ENCODE assay signal across 7 cellular contexts in genomic region chr1:149887196-149887455, GRCh38. TPM values are rescaled to one million over a fixed set of nuclear protein-coding genes. Genes with fewer than 3 reads are reported as not detected.
DNase-seq lines count a peak whose midpoint lies in the region; ATAC-seq and TF ChIP-seq lines count a peak whose summit lies in the region.
"Not testable (repeated sequence)": the region's sequence is repeated elsewhere in the genome, so short reads cannot be mapped to it uniquely, and the experiment has no call there.
"Had no signal": no experiment of that assay in that cellular context is flagged by ENCODE, and none has a peak within 500 bp of the region (broad histone marks: within the 10 kb centered on the region; RNA-seq: fewer than 3 reads in every experiment).

No MANE protein-coding gene starts in this region.

- in situ Hi-C loops in astrocyte of the spinal cord (cut with HindIII; ENCODE audit: low sequenced_read_pairs), result not testable (repeated sequence)

- H3K9me3 ChIP-seq in Karpas-422 (ENCODE audit: low read length); gastroesophageal sphincter; muscle layer of duodenum (ENCODE audit: control insufficient read depth in 1 of 2, low read length in 2 of 2); thyroid gland: not testable (repeated sequence)

- not testable (repeated sequence) for TF ChIP-seq POLR2A in gastroesophageal sphincter (IDR thresholded peaks at IDR 0.05); thyroid gland (IDR thresholded peaks at IDR 0.05)

- H3K27ac ChIP-seq in Karpas-422 (ENCODE audit: low read length), result not testable (repeated sequence)
- peak overlapping the region; percentile 98 to 100 (median 100) for H3K27ac ChIP-seq in gastroesophageal sphincter
- peak overlapping the region; percentile 100 for H3K27ac ChIP-seq in muscle layer of duodenum (ENCODE audit: low read length)
- H3K27ac ChIP-seq in thyroid gland, result peak overlapping the region; percentile 97 to 100 (median 100)

- H3K4me3 ChIP-seq in GM08714 (ENCODE audit: low read length), result peak overlapping the region; percentile 78
- peak overlapping the region; percentile 24; the same call in 1 of the 2 replicates for H3K4me3 ChIP-seq in Karpas-422 (ENCODE audit: low read length)
- peak overlapping the region; percentile 85 for H3K4me3 ChIP-seq in astrocyte of the spinal cord (ENCODE audit: low read depth, low read length)
- H3K4me3 ChIP-seq in gastroesophageal sphincter, result peak overlapping the region; percentile 83 to 94
- peak overlapping the region; percentile 81 to 89 for H3K4me3 ChIP-seq in muscle layer of duodenum (ENCODE audit: low read depth in 1 of 2, low read length in 2 of 2)
- H3K4me3 ChIP-seq in thyroid gland (replicated peaks in 1 of 3), result peak overlapping the region; percentile 24 to 77 (median 59)

- peak overlapping the region; percentile 29 for H3K4me2 ChIP-seq in Karpas-422 (ENCODE audit: low read depth, low read length, poor library complexity, severe bottlenecking)

- not testable (repeated sequence) for DNase-seq in Karpas-422; astrocyte of the spinal cord (ENCODE audit: low read depth, low spot score); thyroid gland

- WGBS in gastroesophageal sphincter (ENCODE audit: low coverage in 1 of 2), 2 donors, result 0 to 8% methylated on average over 2 of the region's 13 CpGs
- WGBS in thyroid gland, 2 donors, result 0 to 1% methylated on average over 10 to 13 of the region's 13 CpGs

- H3K36me3 ChIP-seq in Karpas-422 (ENCODE audit: insufficient read depth, low read length); gastroesophageal sphincter; muscle layer of duodenum (ENCODE audit: control insufficient read depth in 1 of 2, insufficient read depth in 2 of 2, low read length in 2 of 2); thyroid gland: not testable (repeated sequence)

- not testable (repeated sequence) for H3K27me3 ChIP-seq in Karpas-422 (ENCODE audit: low read length); gastroesophageal sphincter; muscle layer of duodenum (ENCODE audit: low read depth, low read length); thyroid gland

- H3K9me2 ChIP-seq in Karpas-422 (replicated peaks; ENCODE audit: insufficient read depth, low read length), result not testable (repeated sequence)

- H2AFZ ChIP-seq in Karpas-422 (ENCODE audit: low read length), result not testable (repeated sequence)

- not testable (repeated sequence) for TF ChIP-seq CTCF in astrocyte of the spinal cord (IDR thresholded peaks at IDR 0.05; ENCODE audit: low read depth, low read length); gastroesophageal sphincter (IDR thresholded peaks at IDR 0.05); thyroid gland (IDR thresholded peaks at IDR 0.05)

- H3K79me2 ChIP-seq in Karpas-422 (ENCODE audit: low read length), result not testable (repeated sequence)

- intact Hi-C loops in thyroid gland (cut with DNase I), result not testable (repeated sequence)

- H3K4me1 ChIP-seq in Karpas-422 (ENCODE audit: low read length), result peaks cover 36% of the 10 kb centered on the region
- peaks cover 4 to 39% (median 5%) of the 10 kb centered on the region in 3 donors for H3K4me1 ChIP-seq in gastroesophageal sphincter
- H3K4me1 ChIP-seq in muscle layer of duodenum (ENCODE audit: control insufficient read depth in 1 of 2, insufficient read depth in 2 of 2, low read length in 2 of 2), result peaks cover 7 to 18% of the 10 kb centered on the region in 2 donors
- H3K4me1 ChIP-seq in thyroid gland, result peaks cover 23% of the 10 kb centered on the region in 2 donors

- not testable (repeated sequence) for H4K20me1 ChIP-seq in Karpas-422 (ENCODE audit: insufficient read depth, low read depth, low read length)

- not testable (repeated sequence) for H3K9ac ChIP-seq in Karpas-422 (ENCODE audit: low read length)

- TF ChIP-seq EP300 in gastroesophageal sphincter (IDR thresholded peaks at IDR 0.05), result not testable (repeated sequence)

- not testable (repeated sequence) for ATAC-seq in gastroesophageal sphincter

RNA-seq across cellular contexts. Expression of gene BOLA1, which starts 12.2 kb away (rescaled TPM):
- 0.47 and 1.2 TPM in 2 replicates for total RNA-seq in Karpas-422 (2014; rRNA removed; shearing (Covaris generic); ENCODE audit: low replicate concordance)
- total RNA-seq in gastroesophageal sphincter, result 10 to 100 TPM; 23.9 to 46.2 (median 30.5) TPM
- 10 to 100 TPM; 23.5 to 55.8 (median 31.6) TPM for total RNA-seq in thyroid gland

RNA-seq across cellular contexts. Expression of gene SV2A, which starts 30.5 kb away (rescaled TPM):
- not detected in 2 replicates for total RNA-seq in Karpas-422 (2014; rRNA removed; shearing (Covaris generic); ENCODE audit: low replicate concordance)
- total RNA-seq in gastroesophageal sphincter, result 1 to 10 TPM; 6.2 to 9.2 (median 7.1) TPM
- 1 to 10 TPM; 3.0 to 5.9 (median 4.0) TPM for total RNA-seq in thyroid gland

RNA-seq across cellular contexts. Expression of gene SF3B4, which starts 40.5 kb away (rescaled TPM):
- total RNA-seq in Karpas-422 (2014; rRNA removed; shearing (Covaris generic); ENCODE audit: low replicate concordance), result 10.9 and 18.8 TPM in 2 replicates
- total RNA-seq in gastroesophageal sphincter, result 10 to 100 TPM in 3 of 4 donors, 1 to 10 TPM in 1; 9.7 to 17.9 (median 14.0) TPM
- total RNA-seq in thyroid gland, result 10 to 100 TPM; 10.2 to 17.9 (median 12.4) TPM

RNA-seq across cellular contexts. Expression of gene MTMR11, which starts 49.6 kb away (rescaled TPM):
- not detected in 2 replicates for total RNA-seq in Karpas-422 (2014; rRNA removed; shearing (Covaris generic); ENCODE audit: low replicate concordance)
- total RNA-seq in gastroesophageal sphincter (10 to 100 TPM; 10.6 to 20.6 (median 14.4) TPM), thyroid gland (1 to 10 TPM; 2.0 to 8.6 (median 5.6) TPM)
- total RNA-seq: activated B cell treated with CpG ODN at 0.5 μM for 24 hours had no signal

Comparison
In these comparisons a context has a peak if more than half of its experiments do, and no peak if none do; other contexts are left out.
1. H3K4me3 ChIP-seq: peak in every context shown above with its lines; median percentile 88 in gastroesophageal sphincter; 85 in astrocyte of the spinal cord; 85 in muscle layer of duodenum; 78 in GM08714; 59 in thyroid gland; 24 in Karpas-422.
2. RNA of gene BOLA1, which starts 12.2 kb away (total RNA-seq): 23.9 to 46.2 TPM in gastroesophageal sphincter and 23.5 to 55.8 TPM in thyroid gland; 0.47 to 1.2 TPM in Karpas-422; every median in the first group is over 10 times any median in the second.